In genomic region chr16:57299719-57300386, GRCh38 we compare ENCODE assay signal across 8 cellular contexts. TPM values are rescaled to one million over a fixed set of nuclear protein-coding genes. Genes with fewer than 3 reads are reported as not detected.
A peak's percentile ranks its signal among the peaks of the same experiment; 100 is the strongest.
DNase-seq lines count a peak whose midpoint lies in the region; ATAC-seq and TF ChIP-seq lines count a peak whose summit lies in the region.

No MANE protein-coding gene starts in this region.

- H3K4me3 ChIP-seq in AG04449 (ENCODE audit: low read depth, low read length) (peak overlapping the region; percentile 64), colonic mucosa (peak overlapping the region; percentile 30)

- POLR2A ChIA-PET in AG04449 (lab: Yijun Ruan, JAX), result interaction anchor here (0.9 to 1.3 kb wide), 5 partner anchors 11 to 148 kb away, joined by 3 to 7 read pairs (median 4); partner anchors contain the start of genes CIAPIN1 and COQ9

- no peaks in the 10 kb centered on the region for H3K36me3 ChIP-seq in colonic mucosa

- ATAC-seq in GM19023 (IDR thresholded peaks at IDR 0.05; ENCODE audit: unreplicated experiment), result peak; percentile 55
- peak; percentile 56 for ATAC-seq in HG03175 (IDR thresholded peaks at IDR 0.05; ENCODE audit: unreplicated experiment)
- ATAC-seq in left colon, result peak; percentile 56

- intact Hi-C loops in colonic mucosa (cut with DNase I), result loop anchor here (1.0 to 5.0 kb wide), 3 partner anchors 117 to 217 kb away; no protein-coding TSS in a partner anchor
- intact Hi-C loops in left colon (cut with DNase I, micrococcal nuclease), result loop anchor here (2.0 to 5.0 kb wide), 2 partner anchors 117 kb away; no protein-coding TSS in a partner anchor

- CTCF ChIA-PET in AG04449 (lab: Yijun Ruan, JAX), result interaction anchor here (0.7 to 27.9 kb wide), 25 partner anchors 10 to 223 kb away, joined by 3 to 923 read pairs (median 4); partner anchors contain the start of genes CIAPIN1, COQ9 and POLR2C

- no peaks in the 10 kb centered on the region for H3K9me3 ChIP-seq in colonic mucosa

- H3K27me3 ChIP-seq in colonic mucosa, result no peaks in the 10 kb centered on the region

- no peak for TF ChIP-seq CTCF in AG04449 (IDR thresholded peaks at IDR 0.05; ENCODE audit: insufficient read depth, low read length, missing control alignments)
- no peak for TF ChIP-seq CTCF in colonic mucosa (IDR thresholded peaks at IDR 0.05)

- peak overlapping the region; percentile 65 to 74 for H3K9ac ChIP-seq in colonic mucosa (ENCODE audit: low read depth in 2 of 2, low read length in 2 of 2)

- DNase-seq in AG04449 (ENCODE audit: low read depth, low spot score), result peak; percentile 86
- DNase-seq in NCI-H510A treated with DMSO at 0.1 percent for 48 hours (lab: John Stamatoyannopoulos, UW), result peak; percentile 92
- DNase-seq in activated CD4-positive, alpha-beta T cell treated with anti-CD3 and anti-CD28 coated beads for 4 hours, result peak; percentile 75 to 77
- DNase-seq in colonic mucosa, result peak; percentile 92
- peak; percentile 82 to 85 for DNase-seq in left colon
- DNase-seq in stimulated activated CD4-positive, alpha-beta T cell treated with anti-CD3 and anti-CD28 coated beads, Interleukin-1b, Interleukin-23, amount 100 ng/mL, for 4 hours (ENCODE audit: low read depth in 2 of 2), result peak; percentile 73 to 76

- peaks cover 10% of the 10 kb centered on the region for H3K4me1 ChIP-seq in colonic mucosa

- peak overlapping the region; percentile 92 for H3K27ac ChIP-seq in colonic mucosa

RNA-seq across cellular contexts. Expression of gene PLLP, which starts 15.4 kb away (rescaled TPM):
- 10 to 100 TPM; 11.6 to 16.7 TPM for total RNA-seq in colonic mucosa
- total RNA-seq in left colon, result 10 to 100 TPM; 15.8 to 18.1 TPM

RNA-seq across cellular contexts. Expression of gene ARL2BP, which starts 54.8 kb away (rescaled TPM):
- total RNA-seq in colonic mucosa, result 10 to 100 TPM; 28.6 to 32.7 TPM
- total RNA-seq in left colon, result 10 to 100 TPM; 32.3 to 35.3 TPM

RNA-seq across cellular contexts. Expression of gene CCL22, which starts 58.7 kb away (rescaled TPM):
- total RNA-seq in colonic mucosa (1 to 10 TPM in 1 of 2 donors, under 1 TPM in 1; 0.24 to 1.7 TPM), left colon (under 1 TPM in 1 of 2 donors, not detected in 1; 0.45 TPM)

Comparison
In these comparisons a context has a peak if more than half of its experiments do, and no peak if none do; other contexts are left out.
1. Peak in every context shown above with its lines: DNase-seq, ATAC-seq, H3K4me3 ChIP-seq and H3K27ac ChIP-seq.